11 cellular contexts compared by ENCODE assay signal in the genomic region with DNA sequence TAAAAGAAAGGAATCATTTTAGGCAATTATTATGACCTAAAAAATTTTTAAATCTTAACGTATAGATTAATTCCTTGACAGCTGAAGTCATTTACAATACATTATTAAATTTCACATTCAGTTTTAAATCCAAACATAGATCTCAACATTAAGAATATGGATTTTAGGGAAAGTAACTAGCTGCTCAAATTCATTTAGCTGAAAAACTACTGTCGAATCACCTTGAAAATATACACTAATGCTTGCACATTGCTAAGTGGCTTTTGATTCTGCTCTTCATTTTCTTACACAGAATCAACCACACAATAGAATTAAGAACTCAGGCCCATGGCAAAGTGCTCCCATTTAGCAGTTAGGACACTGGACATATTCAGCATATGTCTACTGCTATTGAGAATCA.
A peak's percentile ranks its signal among the peaks of the same experiment; 100 is the strongest.
DNase-seq lines count a peak whose midpoint lies in the region; ATAC-seq and TF ChIP-seq lines count a peak whose summit lies in the region.
"Had no signal": no experiment of that assay in that cellular context is flagged by ENCODE, and none has a peak within 500 bp of the region (broad histone marks: within the 10 kb centered on the region; RNA-seq: fewer than 3 reads in every experiment).

No MANE protein-coding gene starts in this region.

- H2AK5ac ChIP-seq in trophoblast cell (ENCODE audit: low read length), result no peak overlapping the region

- no peak overlapping the region for H2AFZ ChIP-seq in PC-3 (ENCODE audit: low read length)
- no peak overlapping the region for H2AFZ ChIP-seq in trophoblast cell (ENCODE audit: insufficient read depth, low read length, poor library complexity)

- WGBS in trophoblast cell (ENCODE audit: extremely low coverage, insufficient coverage, insufficient read length), result no CpG with 5 or more reads among the region's 2 CpGs

- H2BK12ac ChIP-seq in trophoblast cell (ENCODE audit: low read length), result no peak overlapping the region

- H3K9me3 ChIP-seq in CD4-positive, alpha-beta T cell (ENCODE audit: control insufficient read depth, low read length), result no peaks in the 10 kb centered on the region
- H3K9me3 ChIP-seq in PC-3 (ENCODE audit: low read length) (no peaks in the 10 kb centered on the region), trophoblast cell (ENCODE audit: insufficient read depth, low read depth, low read length) (no peaks in the 10 kb centered on the region)

- peak overlapping the region; percentile 86 for H3K4me3 Mint-ChIP-seq in CD4-positive, alpha-beta T cell
- H3K4me3 Mint-ChIP-seq in effector memory CD8-positive, alpha-beta T cell, result peak overlapping the region; percentile 88 to 93

- no peaks in the 10 kb centered on the region for H4K20me1 ChIP-seq in PC-3 (ENCODE audit: low read length)

- H3K14ac ChIP-seq in trophoblast cell (ENCODE audit: low read length), result no peak overlapping the region

- no peak overlapping the region for H4K12ac ChIP-seq in trophoblast cell (ENCODE audit: low read depth, low read length)

- H3K9ac ChIP-seq in PC-3 (ENCODE audit: low read length) (peak overlapping the region; percentile 43; the same call in 1 of the 2 replicates), trophoblast cell (ENCODE audit: low read length) (no peak overlapping the region)

- no peak overlapping the region for H4K8ac ChIP-seq in trophoblast cell (ENCODE audit: low read depth, low read length)

- POLR2A ChIA-PET in CD4-positive, alpha-beta T cell (lab: Charles Lee), result interaction anchor here (0.8 to 4.4 kb wide), 5 partner anchors 52 to 137 kb away, joined by 3 to 69 read pairs (median 36); no protein-coding TSS in a partner anchor
- POLR2A ChIA-PET in PC-3 (lab: Charles Lee; ENCODE audit: unreplicated experiment), result interaction anchor here (0.5 kb wide), 1 partner anchor 314 kb away, joined by 3 read pairs; no protein-coding TSS in a partner anchor

- H3K4me3 ChIP-seq in PC-3 (ENCODE audit: low read length), result peak overlapping the region; percentile 32; the same call in 1 of the 2 replicates
- H3K4me3 ChIP-seq in trophoblast cell (ENCODE audit: low read depth, low read length), result no peak overlapping the region

- no peak overlapping the region for H4K91ac ChIP-seq in trophoblast cell (ENCODE audit: low read depth, low read length)

- H3K4me1 ChIP-seq in PC-3 (ENCODE audit: insufficient read depth, low read length) (peaks cover 45% of the 10 kb centered on the region), trophoblast cell (ENCODE audit: control insufficient read depth in 1 of 2, insufficient read depth in 2 of 2, low read length in 2 of 2) (peaks cover 0 to 5% of the 10 kb centered on the region in 2 experiments)

- no peak overlapping the region for H2BK5ac ChIP-seq in trophoblast cell (ENCODE audit: low read depth, low read length, poor library complexity)

- H3K4ac ChIP-seq in trophoblast cell (ENCODE audit: low read depth, low read length), result peak overlapping the region; percentile 76

- H3K36me3 Mint-ChIP-seq in CD4-positive, alpha-beta T cell (ENCODE audit: low read depth), result peaks cover 49% of the 10 kb centered on the region
- peaks cover 35% of the 10 kb centered on the region for H3K36me3 Mint-ChIP-seq in effector memory CD8-positive, alpha-beta T cell (ENCODE audit: insufficient read depth)

- H3K18ac ChIP-seq in trophoblast cell (ENCODE audit: low read length), result no peak overlapping the region

- no peak overlapping the region for H3K23ac ChIP-seq in trophoblast cell (ENCODE audit: low read length)

- no peak for DNase-seq in CD4-positive, alpha-beta T cell
- DNase-seq in PC-3, result no peak
- no peak for DNase-seq in effector memory CD8-positive, alpha-beta T cell
- no peak for DNase-seq in trophoblast cell
- no peak for DNase-seq in DMS 273 (lab: John Stamatoyannopoulos, UW; ENCODE audit: unreplicated experiment)
- DNase-seq in OCI-M2 (lab: John Stamatoyannopoulos, UW; ENCODE audit: unreplicated experiment), result no peak
- DNase-seq in NCI-H510A (lab: John Stamatoyannopoulos, UW), result no peak
- DNase-seq: GDM1, glutamatergic neuron had no signal

- no peaks in the 10 kb centered on the region for H3F3A ChIP-seq in PC-3 (ENCODE audit: low read length, unreplicated experiment)

- no peaks in the 10 kb centered on the region for H3K27me3 ChIP-seq in CD4-positive, alpha-beta T cell (ENCODE audit: control insufficient read depth, insufficient read depth, low read length)
- H3K27me3 ChIP-seq in PC-3 (ENCODE audit: low read length) (no peaks in the 10 kb centered on the region), trophoblast cell (ENCODE audit: insufficient read depth, low read length) (peaks cover 5% of the 10 kb centered on the region)

- CTCF ChIA-PET in CD4-positive, alpha-beta T cell (lab: Charles Lee), result interaction anchor here (3.2 to 3.6 kb wide), 2 partner anchors 91 to 137 kb away, joined by 25 to 29 read pairs; no protein-coding TSS in a partner anchor
- CTCF ChIA-PET in PC-3 (lab: Charles Lee), result no interaction called here

- no peak overlapping the region for H2BK120ac ChIP-seq in trophoblast cell (ENCODE audit: insufficient read depth, low read length, poor library complexity)

- H3K4me2 ChIP-seq in PC-3 (ENCODE audit: low read length) (peak overlapping the region; percentile 79), trophoblast cell (ENCODE audit: low read length) (peak overlapping the region; percentile 62)

- intact Hi-C loops in CD4-positive, alpha-beta T cell (cut with DNase I, micrococcal nuclease), result loop anchor here in 1 of 2 experiments (5.0 to 10.0 kb wide), 2 partner anchors 50 to 328 kb away; no protein-coding TSS in a partner anchor
- intact Hi-C loops in PC-3 (cut with micrococcal nuclease), result loop anchor here (5.0 to 10.0 kb wide), 5 partner anchors 398 to 755 kb away; no protein-coding TSS in a partner anchor

- no TSS peak for BruUV-seq in PC-3 (replicated peaks; lab: Mats Ljungman, UMichigan)

- no peaks in the 10 kb centered on the region for H3K9me2 ChIP-seq in PC-3 (replicated peaks; ENCODE audit: low read length)

- no peaks in the 10 kb centered on the region for H3K27me3 Mint-ChIP-seq in CD4-positive, alpha-beta T cell
- no peaks in the 10 kb centered on the region for H3K27me3 Mint-ChIP-seq in effector memory CD8-positive, alpha-beta T cell

- H3K36me3 ChIP-seq in PC-3 (ENCODE audit: low read depth, low read length), result no peaks in the 10 kb centered on the region
- peaks cover 0 to 3% of the 10 kb centered on the region in 2 experiments for H3K36me3 ChIP-seq in trophoblast cell (ENCODE audit: control insufficient read depth in 1 of 2, insufficient read depth in 2 of 2, low read length in 2 of 2)

- H3K79me1 ChIP-seq in trophoblast cell (ENCODE audit: low read length), result peaks cover 11% of the 10 kb centered on the region

- H3K27ac Mint-ChIP-seq in CD4-positive, alpha-beta T cell, result peak overlapping the region; percentile 96
- peak overlapping the region; percentile 93 to 98 for H3K27ac Mint-ChIP-seq in effector memory CD8-positive, alpha-beta T cell
- H3K27ac Mint-ChIP-seq: progenitor cell of endocrine pancreas had no signal

- H3K27ac ChIP-seq in CD4-positive, alpha-beta T cell (ENCODE audit: low read depth, low read length), result no peak overlapping the region
- H3K27ac ChIP-seq in PC-3 (ENCODE audit: low read length) (peak overlapping the region; percentile 72), trophoblast cell (ENCODE audit: low read depth, low read length) (no peak overlapping the region)

- H3K9me3 Mint-ChIP-seq in CD4-positive, alpha-beta T cell, result no peaks in the 10 kb centered on the region
- no peaks in the 10 kb centered on the region for H3K9me3 Mint-ChIP-seq in effector memory CD8-positive, alpha-beta T cell

- TF ChIP-seq CTCF in CD4-positive, alpha-beta T cell (IDR thresholded peaks at IDR 0.05), result no peak
- TF ChIP-seq CTCF in PC-3 (conservative IDR thresholded peaks at IDR 0.05; ENCODE audit: low read depth, low read length), result no peak

- H3K79me2 ChIP-seq in PC-3 (ENCODE audit: low read length) (no peaks in the 10 kb centered on the region), trophoblast cell (ENCODE audit: control insufficient read depth, insufficient read depth, low read length, poor library complexity) (peaks cover 12% of the 10 kb centered on the region)

- no peak for ATAC-seq in CD4-positive, alpha-beta T cell (ENCODE audit: poor library complexity)
- ATAC-seq in PC-3 (no peak), HG02870 (IDR thresholded peaks at IDR 0.05; ENCODE audit: unreplicated experiment) (no peak)
- no peak for ATAC-seq in effector memory CD8-positive, alpha-beta T cell (replicated peaks)

- H3K4me1 Mint-ChIP-seq in CD4-positive, alpha-beta T cell (ENCODE audit: low read depth), result peaks cover 79% of the 10 kb centered on the region
- peaks cover 30 to 57% of the 10 kb centered on the region in 2 donors for H3K4me1 Mint-ChIP-seq in effector memory CD8-positive, alpha-beta T cell (ENCODE audit: low read depth in 2 of 2)
